ENCODE assay signal across 9 cellular contexts in the genomic region with DNA sequence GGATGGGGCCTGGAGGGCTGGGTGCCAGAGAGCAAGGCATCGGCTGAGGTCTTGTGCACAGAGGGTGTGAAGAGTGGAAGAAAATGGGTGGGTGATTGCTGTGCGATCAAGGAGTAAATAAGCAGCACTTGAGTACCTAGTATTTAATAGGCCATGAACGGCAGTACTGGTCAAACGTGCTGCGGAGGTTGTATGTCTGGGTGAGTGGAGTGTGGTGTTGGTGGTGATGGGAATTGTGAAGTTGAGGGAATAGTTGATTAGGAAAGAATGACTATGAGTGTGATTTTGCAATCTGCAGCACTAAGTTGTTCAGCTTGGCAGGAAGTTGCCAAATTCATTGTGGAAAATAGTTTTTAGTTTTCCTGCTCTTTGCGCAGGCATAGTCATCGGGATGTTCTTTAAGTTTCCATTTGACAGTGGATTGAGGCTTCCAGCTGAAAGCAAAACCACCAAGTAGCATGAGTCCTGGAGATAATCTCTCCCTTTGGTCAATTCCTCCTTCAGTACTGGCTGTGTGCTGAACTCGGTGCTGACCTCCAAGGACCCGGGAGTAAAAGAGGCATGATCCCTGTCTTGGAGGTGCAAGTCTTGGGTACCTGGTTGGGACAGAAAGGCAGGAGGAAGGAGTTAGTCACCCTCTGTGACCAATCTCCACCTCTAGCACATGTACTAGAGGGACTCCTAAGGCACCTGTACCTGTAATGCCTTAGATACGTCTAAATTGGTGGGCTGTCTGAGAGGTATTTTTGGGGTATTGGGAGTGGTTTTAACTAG. TPM values are rescaled to one million over a fixed set of nuclear protein-coding genes. Genes with fewer than 3 reads are reported as not detected.
DNase-seq lines count a peak whose midpoint lies in the region; ATAC-seq, FAIRE-seq and TF ChIP-seq lines count a peak whose summit lies in the region.
"Had no signal": no experiment of that assay in that cellular context is flagged by ENCODE, and none has a peak within 500 bp of the region (broad histone marks: within the 10 kb centered on the region; RNA-seq: fewer than 3 reads in every experiment).

No MANE protein-coding gene starts in this region.

- POLR2A ChIA-PET in endothelial cell of umbilical vein (lab: Charles Lee): no interaction called here

- peaks cover 59% of the 10 kb centered on the region for H3K79me2 ChIP-seq in endothelial cell of umbilical vein (ENCODE audit: control insufficient read depth, insufficient read depth, low read length)

- H3K9me1 ChIP-seq in endothelial cell of umbilical vein (replicated peaks; ENCODE audit: control insufficient read depth, extremely low read depth, insufficient read depth, low read length): no peaks in the 10 kb centered on the region

- dilution Hi-C loops in endothelial cell of umbilical vein (cut with MboI; ENCODE audit: extremely low pct_ligation_motif_present, low sequenced_read_pairs): no loop called here

- H3K4me1 ChIP-seq in endothelial cell of umbilical vein (ENCODE audit: control insufficient read depth, extremely low read depth, insufficient read depth, low read length) (peaks cover 58% of the 10 kb centered on the region), muscle layer of colon (ENCODE audit: insufficient read depth, low read length) (peaks cover 56% of the 10 kb centered on the region)

- CTCF ChIA-PET in endothelial cell of umbilical vein (lab: Charles Lee): interaction anchor here (1.5 to 5.0 kb wide), 5 partner anchors 11 to 374 kb away, joined by 4 to 64 read pairs (median 7); no protein-coding TSS in a partner anchor

- H3K27ac ChIP-seq in endothelial cell of umbilical vein (ENCODE audit: insufficient read depth, low read depth, low read length) (peak overlapping the region; percentile 86), muscle layer of colon (ENCODE audit: low read depth, low read length) (peak overlapping the region; percentile 66)

- no peaks in the 10 kb centered on the region for H4K20me1 ChIP-seq in endothelial cell of umbilical vein (replicated peaks; ENCODE audit: control insufficient read depth, extremely low read depth, insufficient read depth, low read length)

- ATAC-seq in HG02610 (IDR thresholded peaks at IDR 0.05; ENCODE audit: unreplicated experiment): no peak

- BruUV-seq in endothelial cell of umbilical vein (replicated peaks; lab: Mats Ljungman, UMichigan): no TSS peak

- no peaks in the 10 kb centered on the region for H3K27me3 ChIP-seq in endothelial cell of umbilical vein (ENCODE audit: control insufficient read depth in 2 of 2, insufficient read depth in 2 of 2, low read length in 2 of 2)
- H3K27me3 ChIP-seq in muscle layer of colon (ENCODE audit: control insufficient read depth in 1 of 2, insufficient read depth in 2 of 2, low read length in 2 of 2): no peaks in the 10 kb centered on the region

- DNase-seq in AG20443 (ENCODE audit: low spot score): peak; percentile 83
- peak; percentile 47 for DNase-seq in NB4 (ENCODE audit: low read depth)
- peak; percentile 36 for DNase-seq in endothelial cell of umbilical vein (ENCODE audit: low read depth, low spot score)
- DNase-seq in SK-N-DZ (ENCODE audit: low spot score): no peak
- no peak for DNase-seq in NCI-H524 (lab: John Stamatoyannopoulos, UW)
- no peak for DNase-seq in hippocampal formation (lab: John Stamatoyannopoulos, UW)
- DNase-seq: occipital lobe had no signal

- H3K36me3 ChIP-seq in endothelial cell of umbilical vein (ENCODE audit: control insufficient read depth in 2 of 2, extremely low read depth in 1 of 2, insufficient read depth in 2 of 2, low read length in 2 of 2) (no peaks in the 10 kb centered on the region), muscle layer of colon (ENCODE audit: insufficient read depth, low read length) (no peaks in the 10 kb centered on the region)

- H2AFZ ChIP-seq in endothelial cell of umbilical vein (ENCODE audit: low read depth, low read length): no peak overlapping the region

- TF ChIP-seq POLR2A in NB4 (IDR thresholded peaks at IDR 0.05; ENCODE audit: extremely low read depth, insufficient read length): no peak
- TF ChIP-seq POLR2A in endothelial cell of umbilical vein (IDR thresholded peaks at IDR 0.05; ENCODE audit: low read depth, low read length): no peak

- peak; percentile 21 for FAIRE-seq in endothelial cell of umbilical vein (lab: Jason Lieb, UNC)

- H3K9me3 ChIP-seq in endothelial cell of umbilical vein (replicated peaks; ENCODE audit: control insufficient read depth, insufficient read depth, low read length) (no peaks in the 10 kb centered on the region), muscle layer of colon (ENCODE audit: low read length) (no peaks in the 10 kb centered on the region)

- H3K9ac ChIP-seq in endothelial cell of umbilical vein (replicated peaks; ENCODE audit: extremely low read depth, insufficient read depth, low read length) (no peak overlapping the region), muscle layer of colon (ENCODE audit: low read length) (peak overlapping the region; percentile 25)

- H3K4me3 ChIP-seq in NB4 (ENCODE audit: low read depth, low read length): peak overlapping the region; percentile 22
- peak overlapping the region in 1 of 3 experiments; percentile 16 for H3K4me3 ChIP-seq in endothelial cell of umbilical vein (replicated peaks in 1 of 3; ENCODE audit: insufficient read depth in 1 of 3, low read depth in 1 of 3, low read length in 3 of 3)
- peak overlapping the region in 1 of 2 donors; percentile 90 for H3K4me3 ChIP-seq in muscle layer of colon (ENCODE audit: low read depth in 1 of 2, low read length in 2 of 2)

- TF ChIP-seq CTCF in NB4 (IDR thresholded peaks at IDR 0.05; ENCODE audit: low read depth, low read length) (no peak), endothelial cell of umbilical vein (IDR thresholded peaks at IDR 0.05; ENCODE audit: extremely low read depth in 1 of 2, insufficient read depth in 1 of 2, low read depth in 1 of 2, low read length in 2 of 2) (no peak)

- H3K4me2 ChIP-seq in endothelial cell of umbilical vein (ENCODE audit: insufficient read depth, low read length): peak overlapping the region; percentile 85

- intact Hi-C loops in endothelial cell of umbilical vein (cut with micrococcal nuclease): loop anchor here (2.0 to 10.0 kb wide), 2 partner anchors 392 to 804 kb away; no protein-coding TSS in a partner anchor

TF ChIP-seq in endothelial cell of umbilical vein, 7 proteins besides CTCF, POLR2A, EP300 and RAD21:
- TF ChIP-seq GATA2 (IDR thresholded peaks at IDR 0.05; ENCODE audit: insufficient read depth, insufficient read length, low read depth, low read length) (no peak), POLR2AphosphoS5 (IDR thresholded peaks at IDR 0.05; ENCODE audit: insufficient read depth, low read depth, low read length) (no peak), MYC (IDR thresholded peaks at IDR 0.05; ENCODE audit: low read depth, low read length) (no peak), JUN (IDR thresholded peaks at IDR 0.05; ENCODE audit: borderline replicate concordance, insufficient read depth, insufficient read length, low read depth) (no peak), FOS (IDR thresholded peaks at IDR 0.05; ENCODE audit: borderline replicate concordance, insufficient read depth, low read length) (no peak), EZH2 (IDR thresholded peaks at IDR 0.05; ENCODE audit: borderline replicate concordance, low read depth, low read length, severe bottlenecking) (no peak)
- TF ChIP-seq, protein P1, sequence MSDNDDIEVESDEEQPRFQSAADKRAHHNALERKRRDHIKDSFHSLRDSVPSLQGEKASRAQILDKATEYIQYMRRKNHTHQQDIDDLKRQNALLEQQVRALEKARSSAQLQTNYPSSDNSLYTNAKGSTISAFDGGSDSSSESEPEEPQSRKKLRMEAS (IDR thresholded peaks at IDR 0.05; ENCODE audit: insufficient read depth, insufficient read length): no peak

RNA-seq across cellular contexts. Expression of a gene that starts 2.1 kb away (rescaled TPM):
- 17.7 and 20.9 TPM in 2 replicates for total RNA-seq in endothelial cell of umbilical vein
- polyA plus RNA-seq in endothelial cell of umbilical vein: 8.5 and 9.5 TPM in 2 replicates
- 9.9 and 10.2 TPM in 2 replicates for polyA plus RNA-seq in endothelial cell of umbilical vein (2011; cell fraction: cytosol; rRNA removed)
- polyA plus RNA-seq in endothelial cell of umbilical vein (2011; cell fraction: nucleus; rRNA removed): 7.5 and 8.2 TPM in 2 replicates
- 20.3 and 29.8 TPM in 2 replicates for polyA plus RNA-seq in endothelial cell of umbilical vein (2012)
- 33.2 and 34.9 TPM in 2 replicates for polyA minus RNA-seq in endothelial cell of umbilical vein
- polyA minus RNA-seq in endothelial cell of umbilical vein (2011; cell fraction: cytosol; rRNA and poly(A)+ RNA removed): 16.7 TPM
- polyA minus RNA-seq in endothelial cell of umbilical vein (2011; cell fraction: nucleus; rRNA and poly(A)+ RNA removed): 13.0 and 18.7 TPM in 2 replicates
- polyA plus RNA-seq in SK-N-DZ (2014; cell fraction: cytosol; rRNA removed): 45.6 and 51.8 TPM in 2 replicates
- polyA plus RNA-seq in SK-N-DZ (2014; cell fraction: nucleus; rRNA removed): 22.3 and 28.4 TPM in 2 replicates

Comparison
In these comparisons a context has a peak if more than half of its experiments do, and no peak if none do; other contexts are left out.
1. DNase-seq: peak in AG20443 (single experiment), NB4 (single experiment) and endothelial cell of umbilical vein (single experiment); none in SK-N-DZ (single experiment), NCI-H524 (0 of 2) and hippocampal formation (0 of 2).